Comparison of ENCODE assay signal across 7 cellular contexts in the genomic region with DNA sequence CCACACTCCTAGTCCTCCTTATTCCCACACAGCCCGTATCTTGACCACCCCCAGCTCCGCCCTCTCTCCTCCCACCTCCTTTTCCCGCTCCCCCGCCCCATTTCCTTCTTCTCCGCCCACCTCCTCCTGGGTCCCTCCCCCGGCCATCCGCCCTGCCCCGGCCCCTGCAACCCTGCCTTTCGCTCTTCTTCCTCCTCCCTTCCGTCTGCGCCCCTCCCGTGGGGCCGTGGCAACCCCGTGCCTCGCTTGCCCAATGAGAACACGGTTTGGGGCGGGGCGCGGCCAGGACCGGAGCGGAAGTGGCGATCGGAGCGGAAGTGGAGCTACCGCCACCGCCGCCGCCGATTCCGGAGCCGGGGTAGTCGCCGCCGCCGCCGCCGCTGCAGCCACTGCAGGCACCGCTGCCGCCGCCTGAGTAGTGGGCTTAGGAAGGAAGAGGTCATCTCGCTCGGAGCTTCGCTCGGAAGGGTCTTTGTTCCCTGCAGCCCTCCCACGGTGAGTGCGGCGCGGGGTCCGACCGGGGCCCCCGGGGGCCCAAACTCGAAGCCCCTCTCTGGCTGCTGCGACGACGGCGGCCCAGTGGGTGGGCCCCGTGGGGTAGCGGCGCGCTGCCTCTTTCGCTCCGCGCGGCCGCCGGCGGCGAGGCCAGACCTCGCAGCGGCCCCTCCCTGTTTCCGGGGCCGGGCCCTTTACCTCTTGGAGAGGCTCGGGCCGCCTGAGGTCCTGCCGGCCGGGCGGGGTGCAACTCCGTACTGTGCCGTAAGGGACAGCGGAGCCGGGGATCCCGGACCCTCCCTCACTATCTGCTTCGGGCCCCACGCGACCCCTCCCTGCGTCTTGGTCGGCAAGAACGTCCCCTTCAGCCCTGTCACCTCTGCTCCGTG. TPM values are rescaled to one million over a fixed set of nuclear protein-coding genes. Genes with fewer than 3 reads are reported as not detected.
DNase-seq lines count a peak whose midpoint lies in the region; ATAC-seq, FAIRE-seq and TF ChIP-seq lines count a peak whose summit lies in the region.

A gene (plus strand): TSS at position 314 of the 884 bp plus-strand sequence. CDS start 15,829 bp downstream, outside the sequence.

- H3K27ac ChIP-seq in astrocyte (ENCODE audit: low read depth, low read length), result peak within 1 kb of the TSS; percentile 90

- peaks cover 3% of the 10 kb centered on the region for H3K36me3 ChIP-seq in astrocyte (ENCODE audit: insufficient read depth, low read length)

- peak; percentile 98 for DNase-seq in NCI-H2029 (lab: John Stamatoyannopoulos, UW)
- peak; percentile 95 for DNase-seq in T-helper 22 cell (ENCODE audit: low read depth)
- DNase-seq in astrocyte (ENCODE audit: low read depth), result peak; percentile 92
- DNase-seq in hepatic stellate cell (ENCODE audit: low spot score), result peak; percentile 92
- peak; percentile 87 for DNase-seq in renal cortical epithelial cell (ENCODE audit: low read depth)

- no peaks in the 10 kb centered on the region for H3K9me3 ChIP-seq in astrocyte (ENCODE audit: insufficient read depth, low read depth, low read length)

- no peak for FAIRE-seq in astrocyte (lab: Jason Lieb, UNC)

- peak; percentile 92 for ATAC-seq in GM18502 (IDR thresholded peaks at IDR 0.05; ENCODE audit: poor library complexity, unreplicated experiment)
- peak; percentile 96 for ATAC-seq in HG02970 (IDR thresholded peaks at IDR 0.05; ENCODE audit: low FRiP score, unreplicated experiment)

- H2AFZ ChIP-seq in astrocyte (ENCODE audit: low read depth, low read length), result peak within 1 kb of the TSS; percentile 82

- H3K27ac Mint-ChIP-seq in astrocyte (ENCODE audit: unreplicated experiment), result peak within 1 kb of the TSS; percentile 97

- H4K20me1 ChIP-seq in astrocyte (ENCODE audit: insufficient read depth, low read length), result peaks cover 45% of the 10 kb centered on the region

- H3K4me1 ChIP-seq in astrocyte (ENCODE audit: insufficient read depth, low read length), result peaks cover 18% of the 10 kb centered on the region

- no peaks in the 10 kb centered on the region for H3K27me3 Mint-ChIP-seq in astrocyte (ENCODE audit: low read depth, unreplicated experiment)

- peaks cover 3% of the 10 kb centered on the region for H3K36me3 Mint-ChIP-seq in astrocyte (ENCODE audit: low read depth, unreplicated experiment)

- peak within 1 kb of the TSS; percentile 98 for H3K4me2 ChIP-seq in astrocyte (ENCODE audit: low read length)

- peak within 1 kb of the TSS; percentile 95 for H3K4me3 Mint-ChIP-seq in astrocyte (ENCODE audit: unreplicated experiment)

- no peak for TF ChIP-seq CTCF in astrocyte (IDR thresholded peaks at IDR 0.05; ENCODE audit: insufficient read depth, low read depth, low read length)

- no peaks in the 10 kb centered on the region for H3K9me3 Mint-ChIP-seq in astrocyte (ENCODE audit: unreplicated experiment)

- H3K79me2 ChIP-seq in astrocyte (ENCODE audit: insufficient read depth, low read length), result peaks cover 56% of the 10 kb centered on the region

- peaks cover 15% of the 10 kb centered on the region for H3K4me1 Mint-ChIP-seq in astrocyte (ENCODE audit: low read depth, unreplicated experiment)

- peak within 1 kb of the TSS; percentile 95 for H3K4me3 ChIP-seq in astrocyte (ENCODE audit: insufficient read depth, low read depth, low read length)

- peak within 1 kb of the TSS; percentile 94 for H3K9ac ChIP-seq in astrocyte (ENCODE audit: low read length)

- H3K27me3 ChIP-seq in astrocyte (ENCODE audit: insufficient read depth, low read length), result no peaks in the 10 kb centered on the region

RNA-seq across cellular contexts. Expression of the gene that starts here (rescaled TPM):
- total RNA-seq in astrocyte, result 228 and 236 TPM in 2 replicates
- 151 and 278 TPM in 2 replicates for total RNA-seq in renal cortical epithelial cell

Comparison
In these comparisons a context has a peak if more than half of its experiments do, and no peak if none do; other contexts are left out.
1. Peak in every context shown above with its lines: DNase-seq, ATAC-seq, H3K4me3 ChIP-seq and H3K27ac ChIP-seq.